ENCODE assay signal across 8 cellular contexts in genomic region chr7:33109758-33110238, GRCh38. TPM values are rescaled to one million over a fixed set of nuclear protein-coding genes. Genes with fewer than 3 reads are reported as not detected.
DNase-seq lines count a peak whose midpoint lies in the region; ATAC-seq and TF ChIP-seq lines count a peak whose summit lies in the region.

No MANE protein-coding gene starts in this region.

- H3K27me3 Mint-ChIP-seq in osteocyte (ENCODE audit: unreplicated experiment), result peaks cover 36% of the 10 kb centered on the region

- TF ChIP-seq CTCF in osteocyte (IDR thresholded peaks at IDR 0.05), result no peak

- H3K4me3 Mint-ChIP-seq in osteocyte (ENCODE audit: unreplicated experiment), result peak overlapping the region; percentile 59

- peaks cover 29% of the 10 kb centered on the region for H3K4me1 Mint-ChIP-seq in osteocyte (ENCODE audit: unreplicated experiment)

- H3K9me3 Mint-ChIP-seq in osteocyte (ENCODE audit: unreplicated experiment), result no peaks in the 10 kb centered on the region

- H3K36me3 ChIP-seq in esophagus (ENCODE audit: control insufficient read depth in 2 of 2, insufficient read depth in 2 of 2, low read length in 1 of 2), result no peaks in the 10 kb centered on the region

- H3K4me1 ChIP-seq in esophagus (ENCODE audit: control insufficient read depth in 2 of 2, insufficient read depth in 2 of 2, low read length in 1 of 2), result peaks cover 2% of the 10 kb centered on the region in 2 donors

- no peak overlapping the region for H3K27ac Mint-ChIP-seq in osteocyte (ENCODE audit: unreplicated experiment)

- H3K27me3 ChIP-seq in esophagus (ENCODE audit: control insufficient read depth in 1 of 2, insufficient read depth in 2 of 2, low read length in 2 of 2), result no peaks in the 10 kb centered on the region

- no peaks in the 10 kb centered on the region for H3K9me3 ChIP-seq in esophagus (ENCODE audit: control insufficient read depth in 2 of 2, insufficient read depth in 1 of 2, low read depth in 1 of 2, low read length in 1 of 2)

- 15 to 19% methylated on average over 11 of the region's 11 CpGs for WGBS in esophagus, 2 donors

- peak; percentile 17 for DNase-seq in stimulated activated CD4-positive, alpha-beta T cell treated with anti-CD3 and anti-CD28 coated beads, Interleukin-15, amount 100 ng/mL, for 24 hours
- no peak for DNase-seq in stimulated activated CD4-positive, alpha-beta T cell treated with anti-CD3 and anti-CD28 coated beads, Interleukin-4, amount 100 ng/mL, for 4 hours
- DNase-seq in SK-MEL-5 (ENCODE audit: low read depth, low spot score) (peak; percentile 34), osteocyte (ENCODE audit: extremely low spot score, unreplicated experiment) (no peak), NCI-H128 (lab: John Stamatoyannopoulos, UW; ENCODE audit: unreplicated experiment) (no peak)
- DNase-seq in stimulated activated CD4-positive, alpha-beta T cell treated with anti-CD3 and anti-CD28 coated beads, Interleukin-1b, Interleukin-23, amount 100 ng/mL, for 48 hours, result no peak

- no peak for ATAC-seq in HG03135 (IDR thresholded peaks at IDR 0.05; ENCODE audit: unreplicated experiment)

- peak overlapping the region; percentile 81 to 87 for H3K4me3 ChIP-seq in esophagus (ENCODE audit: low read depth in 1 of 2, low read length in 2 of 2)

- in situ Hi-C loops in SK-MEL-5 (cut with HindIII; ENCODE audit: low pct_unique_long_range_greater_than_20kb, low sequenced_read_pairs), result no loop called here

- H3K27ac ChIP-seq in esophagus (ENCODE audit: low read depth in 2 of 2, low read length in 1 of 2), result no peak overlapping the region

- H3K36me3 Mint-ChIP-seq in osteocyte (ENCODE audit: unreplicated experiment), result no peaks in the 10 kb centered on the region

RNA-seq across cellular contexts. Expression of gene RP9, which starts 0.6 kb away (rescaled TPM):
- total RNA-seq in SK-MEL-5 (2014; rRNA removed; shearing (Covaris generic)), result 35.4 and 38.4 TPM in 2 replicates
- polyA plus RNA-seq in SK-MEL-5 (2015; cell fraction: cytosol; rRNA removed), result 24.8 and 28.8 TPM in 2 replicates
- 23.7 and 34.2 TPM in 2 replicates for polyA plus RNA-seq in SK-MEL-5 (2015; cell fraction: nucleus; rRNA removed)
- 1 to 10 TPM; 5.7 to 5.8 TPM for polyA plus RNA-seq in esophagus
- 17.9 and 18.9 TPM in 2 replicates for total RNA-seq in osteocyte

RNA-seq across cellular contexts. Expression of gene BBS9, which starts 19.6 kb away (rescaled TPM):
- 14.3 and 20.9 TPM in 2 replicates for total RNA-seq in SK-MEL-5 (2014; rRNA removed; shearing (Covaris generic))
- 13.1 and 16.0 TPM in 2 replicates for polyA plus RNA-seq in SK-MEL-5 (2015; cell fraction: cytosol; rRNA removed)
- polyA plus RNA-seq in SK-MEL-5 (2015; cell fraction: nucleus; rRNA removed), result 14.7 and 19.3 TPM in 2 replicates
- 1 to 10 TPM; 2.6 to 3.7 TPM for polyA plus RNA-seq in esophagus
- total RNA-seq in osteocyte, result 22.6 and 25.1 TPM in 2 replicates

RNA-seq across cellular contexts. Expression of gene NT5C3A, which starts 47.2 kb away (rescaled TPM):
- total RNA-seq in SK-MEL-5 (2014; rRNA removed; shearing (Covaris generic)), result 46.6 and 52.3 TPM in 2 replicates
- 35.5 and 36.0 TPM in 2 replicates for polyA plus RNA-seq in SK-MEL-5 (2015; cell fraction: cytosol; rRNA removed)
- 30.9 and 36.6 TPM in 2 replicates for polyA plus RNA-seq in SK-MEL-5 (2015; cell fraction: nucleus; rRNA removed)
- 10 to 100 TPM; 13.9 to 15.9 TPM for polyA plus RNA-seq in esophagus
- 18.7 and 20.4 TPM in 2 replicates for total RNA-seq in osteocyte

Comparison
In these comparisons a context has a peak if more than half of its experiments do, and no peak if none do; other contexts are left out.
1. DNase-seq: peak in stimulated activated CD4-positive, alpha-beta T cell treated with anti-CD3 and anti-CD28 coated beads, Interleukin-15, amount 100 ng/mL, for 24 hours (single experiment) and SK-MEL-5 (single experiment); none in stimulated activated CD4-positive, alpha-beta T cell treated with anti-CD3 and anti-CD28 coated beads, Interleukin-4, amount 100 ng/mL, for 4 hours (0 of 2), osteocyte (single experiment), stimulated activated CD4-positive, alpha-beta T cell treated with anti-CD3 and anti-CD28 coated beads, Interleukin-1b, Interleukin-23, amount 100 ng/mL, for 48 hours (single experiment) and NCI-H128 (single experiment).